In genomic region chr2:112005391-112006075, GRCh38 we compare ENCODE assay signal across 1 cellular context.
TF ChIP-seq lines count a peak whose summit lies in the region.

No MANE protein-coding gene starts in this region.

TF ChIP-seq in GM12878, 131 proteins besides CTCF, POLR2A, EP300 and RAD21:
- no peak for TF ChIP-seq NR2C1 (IDR thresholded peaks at IDR 0.05)
- TF ChIP-seq NBN (IDR thresholded peaks at IDR 0.05): 0 out of 2 replicates have a peak, but pooled peaks have one; percentile 17
